8 cellular contexts compared by ENCODE assay signal in genomic region chr16:68328151-68328859, GRCh38. TPM values are rescaled to one million over a fixed set of nuclear protein-coding genes. Genes with fewer than 3 reads are reported as not detected.
DNase-seq lines count a peak whose midpoint lies in the region; ATAC-seq, FAIRE-seq and TF ChIP-seq lines count a peak whose summit lies in the region.

No MANE protein-coding gene starts in this region.

- peak; percentile 87 for FAIRE-seq in H54 (lab: Jason Lieb, UNC)

- no peaks in the 10 kb centered on the region for H3K9me3 ChIP-seq in uterus

- H3K27me3 Mint-ChIP-seq in activated naive CD8-positive, alpha-beta T cell treated with anti-CD3 and anti-CD28 coated beads, Interleukin-2, amount 50 U/mL, for 24 hours: no peaks in the 10 kb centered on the region
- H3K27me3 Mint-ChIP-seq in progenitor cell of endocrine pancreas: no peaks in the 10 kb centered on the region

- DNase-seq in DMS53 (lab: John Stamatoyannopoulos, UW): peak; percentile 90
- DNase-seq in H54 (ENCODE audit: insufficient read length, low spot score): peak; percentile 79
- peak; percentile 62 for DNase-seq in NCI-H128 (lab: John Stamatoyannopoulos, UW; ENCODE audit: unreplicated experiment)
- peak; percentile 57 to 74 for DNase-seq in SW 1271 (lab: John Stamatoyannopoulos, UW)
- DNase-seq in activated naive CD8-positive, alpha-beta T cell treated with anti-CD3 and anti-CD28 coated beads, Interleukin-2, amount 50 U/mL, for 24 hours: peak; percentile 77
- DNase-seq in Right ventricle myocardium superior: peak; percentile 82
- DNase-seq in progenitor cell of endocrine pancreas (ENCODE audit: low spot score, unreplicated experiment): peak; percentile 65
- peak; percentile 72 to 73 for DNase-seq in uterus

- no peak overlapping the region for H3K27ac Mint-ChIP-seq in activated naive CD8-positive, alpha-beta T cell treated with anti-CD3 and anti-CD28 coated beads, Interleukin-2, amount 50 U/mL, for 24 hours
- peak overlapping the region; percentile 94 for H3K27ac Mint-ChIP-seq in progenitor cell of endocrine pancreas

- no peak overlapping the region for H3K4me3 ChIP-seq in uterus

- H3K27me3 ChIP-seq in uterus: no peaks in the 10 kb centered on the region

- H3K4me3 Mint-ChIP-seq in activated naive CD8-positive, alpha-beta T cell treated with anti-CD3 and anti-CD28 coated beads, Interleukin-2, amount 50 U/mL, for 24 hours: no peak overlapping the region
- H3K4me3 Mint-ChIP-seq in progenitor cell of endocrine pancreas (ENCODE audit: low read depth): no peak overlapping the region

- no peaks in the 10 kb centered on the region for H3K36me3 ChIP-seq in uterus

- peaks cover 36% of the 10 kb centered on the region for H3K36me3 Mint-ChIP-seq in activated naive CD8-positive, alpha-beta T cell treated with anti-CD3 and anti-CD28 coated beads, Interleukin-2, amount 50 U/mL, for 24 hours (ENCODE audit: low read depth)
- H3K36me3 Mint-ChIP-seq in progenitor cell of endocrine pancreas (ENCODE audit: insufficient read depth): peaks cover 9% of the 10 kb centered on the region

- TF ChIP-seq POLR2A in H54 (IDR thresholded peaks at IDR 0.05; ENCODE audit: low read depth, low read length) (no peak), uterus (IDR thresholded peaks at IDR 0.05) (no peak)

- no peaks in the 10 kb centered on the region for H3K4me1 ChIP-seq in uterus

- peaks cover 22% of the 10 kb centered on the region for H3K4me1 Mint-ChIP-seq in activated naive CD8-positive, alpha-beta T cell treated with anti-CD3 and anti-CD28 coated beads, Interleukin-2, amount 50 U/mL, for 24 hours
- H3K4me1 Mint-ChIP-seq in progenitor cell of endocrine pancreas (ENCODE audit: low read depth): peaks cover 16% of the 10 kb centered on the region

- intact Hi-C loops in Right ventricle myocardium superior (cut with DNase I) (loop anchor here (2.0 kb wide), 2 partner anchors 66 to 90 kb away; no protein-coding TSS in a partner anchor), uterus (cut with DNase I; ENCODE audit: low total_unique reads) (loop anchor here (5.0 kb wide), 1 partner anchor 66 kb away; the partner anchor contains the start of gene SLC7A6)

- ATAC-seq in activated naive CD8-positive, alpha-beta T cell treated with anti-CD3 and anti-CD28 coated beads, Interleukin-2, amount 50 U/mL, for 24 hours: peak; percentile 94
- ATAC-seq in Right ventricle myocardium superior (ENCODE audit: poor library complexity): peak; percentile 94

- no peak overlapping the region for H3K27ac ChIP-seq in uterus

- TF ChIP-seq CTCF in progenitor cell of endocrine pancreas (IDR thresholded peaks at IDR 0.05; ENCODE audit: unreplicated experiment): peak; percentile 84
- peak; percentile 83 to 93 (median 88) for TF ChIP-seq CTCF in uterus (IDR thresholded peaks at IDR 0.05)

- no peaks in the 10 kb centered on the region for H3K9me3 Mint-ChIP-seq in activated naive CD8-positive, alpha-beta T cell treated with anti-CD3 and anti-CD28 coated beads, Interleukin-2, amount 50 U/mL, for 24 hours
- no peaks in the 10 kb centered on the region for H3K9me3 Mint-ChIP-seq in progenitor cell of endocrine pancreas (ENCODE audit: low read depth)

RNA-seq across cellular contexts. Expression of gene PRMT7, which starts 17.5 kb away (rescaled TPM):
- total RNA-seq in Right ventricle myocardium superior (28.1 TPM), progenitor cell of endocrine pancreas (60.0 and 70.5 TPM in 2 replicates), uterus (100 to 1,000 TPM in 1 of 4 donors, 10 to 100 TPM in 2, 1 to 10 TPM in 1; 8.2 to 111 (median 66.9) TPM)

RNA-seq across cellular contexts. Expression of gene SLC7A6OS, which starts 17.6 kb away (rescaled TPM):
- total RNA-seq in Right ventricle myocardium superior (11.2 TPM), progenitor cell of endocrine pancreas (23.9 and 25.9 TPM in 2 replicates), uterus (10 to 100 TPM in 2 of 4 donors, 1 to 10 TPM in 2; 7.6 to 18.9 (median 13.4) TPM)
